Comparison of ENCODE assay signal across 1 cellular context in genomic region chr10:17239671-17240460, GRCh38.
TF ChIP-seq lines count a peak whose summit lies in the region.

No MANE protein-coding gene starts in this region.

TF ChIP-seq in K562, 482 proteins besides CTCF, POLR2A, EP300 and RAD21:
- TF ChIP-seq TAL1 (IDR thresholded peaks at IDR 0.05) (no peak), CEBPG (CRISPR knock-in tag; IDR thresholded peaks at IDR 0.05) (no peak), CEBPG (tag; conservative IDR thresholded peaks at IDR 0.05 in 1 of 2, IDR thresholded peaks at IDR 0.05 in 1 of 2) (peak; percentile 60 to 91), CEBPB (tag; IDR thresholded peaks at IDR 0.05) (peak; percentile 88)
